Comparison of ENCODE assay signal across 8 cellular contexts in the genomic region with DNA sequence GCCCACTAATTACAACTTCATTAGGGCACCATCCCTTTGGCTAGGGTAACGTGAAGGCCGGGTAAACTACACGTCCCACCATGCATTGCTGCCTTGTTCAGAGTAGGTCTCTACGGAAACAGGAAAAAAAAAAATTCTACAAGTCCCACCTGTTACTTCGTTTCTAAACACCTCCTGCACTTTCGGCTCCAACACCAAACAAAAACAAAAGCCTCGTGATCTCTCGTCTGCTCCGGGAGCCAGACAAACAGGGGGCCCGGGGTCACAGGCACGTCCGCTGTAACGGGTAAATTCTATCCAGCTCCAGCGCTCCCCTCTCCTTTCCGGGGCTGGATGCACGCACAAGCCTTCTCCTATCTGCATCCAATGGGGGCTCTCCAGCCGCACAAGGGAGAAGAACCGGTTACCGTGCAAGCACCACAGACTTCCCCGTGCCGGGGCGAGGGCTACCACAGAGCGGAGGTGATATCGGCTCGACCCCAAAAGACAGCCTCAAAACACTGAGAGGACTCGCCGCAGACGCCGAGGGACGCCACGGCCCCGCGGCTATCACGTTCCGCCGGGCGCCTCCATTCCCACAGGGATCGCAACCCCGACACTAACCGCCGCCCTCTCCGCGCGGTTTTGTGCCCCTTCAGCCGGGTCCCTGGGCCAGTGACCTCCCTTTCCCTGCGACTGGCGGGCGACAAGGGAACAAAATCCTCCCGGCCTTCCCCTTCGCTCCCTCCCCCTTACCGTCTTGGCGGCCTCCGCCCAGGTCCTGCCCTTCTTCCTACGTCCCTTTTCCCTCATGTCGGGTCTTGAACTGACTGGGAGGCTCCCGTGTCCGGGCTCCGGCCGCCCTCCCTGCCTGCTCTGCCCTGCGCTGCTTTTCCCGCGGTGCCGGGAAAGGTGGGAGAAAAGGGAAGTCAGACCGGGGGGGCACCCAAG. TPM values are rescaled to one million over a fixed set of nuclear protein-coding genes. Genes with fewer than 3 reads are reported as not detected.
A peak's percentile ranks its signal among the peaks of the same experiment; 100 is the strongest.
DNase-seq lines count a peak whose midpoint lies in the region; ATAC-seq and TF ChIP-seq lines count a peak whose summit lies in the region.

No MANE protein-coding gene starts in this region.

- H3K4me1 ChIP-seq in neural progenitor cell = peaks cover 13% of the 10 kb centered on the region
- peaks cover 3% of the 10 kb centered on the region for H3K4me1 ChIP-seq in stomach smooth muscle (ENCODE audit: control insufficient read depth, insufficient read depth, low read length)

- peak overlapping the region; percentile 77 for H3K27ac Mint-ChIP-seq in neural progenitor cell

- H3K27ac ChIP-seq in neural progenitor cell = peak overlapping the region; percentile 57
- H3K27ac ChIP-seq in stomach smooth muscle (ENCODE audit: low read length) = peak overlapping the region; percentile 91

- no peaks in the 10 kb centered on the region for H3K27me3 Mint-ChIP-seq in neural progenitor cell (ENCODE audit: insufficient read depth, low read depth)

- peaks cover 22% of the 10 kb centered on the region for H3F3A ChIP-seq in neural progenitor cell (ENCODE audit: low read depth)

- no peak for TF ChIP-seq CTCF in fibroblast of villous mesenchyme (IDR thresholded peaks at IDR 0.05; ENCODE audit: insufficient read depth, low read depth, low read length)
- TF ChIP-seq CTCF in neural progenitor cell (IDR thresholded peaks at IDR 0.05) = no peak

- H3K9me3 ChIP-seq in neural progenitor cell (ENCODE audit: low read depth) = no peaks in the 10 kb centered on the region
- H3K9me3 ChIP-seq in stomach smooth muscle (ENCODE audit: control insufficient read depth in 2 of 2, low read length in 2 of 2) = no peaks in the 10 kb centered on the region

- peak overlapping the region; percentile 97 for H3K4me3 Mint-ChIP-seq in neural progenitor cell

- peak overlapping the region; percentile 94 for H3K4me2 ChIP-seq in neural progenitor cell

- H3K36me3 ChIP-seq in neural progenitor cell (no peaks in the 10 kb centered on the region), stomach smooth muscle (ENCODE audit: control insufficient read depth in 2 of 2, insufficient read depth in 2 of 2, low read length in 2 of 2) (peaks cover 0 to 2% of the 10 kb centered on the region in 2 donors)

- H3K27me3 ChIP-seq in neural progenitor cell = peaks cover 32% of the 10 kb centered on the region
- no peaks in the 10 kb centered on the region for H3K27me3 ChIP-seq in stomach smooth muscle (ENCODE audit: control insufficient read depth in 1 of 2, insufficient read depth in 2 of 2, low read length in 2 of 2)

- peaks cover 55% of the 10 kb centered on the region for H3K79me2 ChIP-seq in neural progenitor cell (ENCODE audit: low read depth)

- DNase-seq in DMS 273 treated with DMSO at 0.1 percent for 48 hours (lab: John Stamatoyannopoulos, UW) (peak; percentile 60), RPMI7951 (ENCODE audit: low read depth) (peak; percentile 62), fibroblast of villous mesenchyme (ENCODE audit: low read depth) (peak; percentile 67), neural progenitor cell (ENCODE audit: low spot score) (peak; percentile 68)
- peak; percentile 79 for DNase-seq in Jurkat, Clone E6-1 (ENCODE audit: low read depth, low spot score)
- DNase-seq in activated effector memory CD4-positive, alpha-beta T cell treated with Interleukin-2 at 50 U/mL for 16 hours = peak; percentile 37

- peaks cover 10% of the 10 kb centered on the region for H3K4me1 Mint-ChIP-seq in neural progenitor cell

- peak overlapping the region; percentile 84 for H2AFZ ChIP-seq in neural progenitor cell (replicated peaks)

- no peaks in the 10 kb centered on the region for H3K9me3 Mint-ChIP-seq in neural progenitor cell

- peak overlapping the region; percentile 98 for H3K4me3 ChIP-seq in Jurkat, Clone E6-1 (ENCODE audit: low read length)
- H3K4me3 ChIP-seq in fibroblast of villous mesenchyme (ENCODE audit: low read depth, low read length) = peak overlapping the region; percentile 99
- H3K4me3 ChIP-seq in neural progenitor cell = peak overlapping the region; percentile 84
- H3K4me3 ChIP-seq in stomach smooth muscle (ENCODE audit: low read length in 2 of 2) = peak overlapping the region; percentile 93 to 97

- H3K36me3 Mint-ChIP-seq in neural progenitor cell = no peaks in the 10 kb centered on the region

- H3K9ac ChIP-seq in neural progenitor cell (peak overlapping the region; percentile 76), stomach smooth muscle (ENCODE audit: low read length in 2 of 2) (peak overlapping the region; percentile 89 to 96)

- peak; percentile 57 for ATAC-seq in GM21529 (IDR thresholded peaks at IDR 0.05; ENCODE audit: unreplicated experiment)

- peaks cover 10% of the 10 kb centered on the region for H4K20me1 ChIP-seq in neural progenitor cell (ENCODE audit: low read depth)

RNA-seq across cellular contexts. Expression of gene ASXL2, which starts 0.6 kb away (rescaled TPM):
- 12.7 TPM for polyA plus RNA-seq in Jurkat, Clone E6-1 (2012; ENCODE audit: insufficient read depth, insufficient read length)
- 8.2 and 11.3 TPM in 2 replicates for total RNA-seq in RPMI7951 (2014; rRNA removed; shearing (Covaris generic))
- total RNA-seq in fibroblast of villous mesenchyme = 10.3 and 13.8 TPM in 2 replicates
- 8.7 and 9.8 TPM in 2 replicates for total RNA-seq in neural progenitor cell (ENCODE audit: low replicate concordance)

Comparison
In these comparisons a context has a peak if more than half of its experiments do, and no peak if none do; other contexts are left out.
1. Peak in every context shown above with its lines: DNase-seq, ATAC-seq, H3K4me3 ChIP-seq and H3K27ac ChIP-seq.